ENCODE assay signal across 21 cellular contexts in the genomic region with DNA sequence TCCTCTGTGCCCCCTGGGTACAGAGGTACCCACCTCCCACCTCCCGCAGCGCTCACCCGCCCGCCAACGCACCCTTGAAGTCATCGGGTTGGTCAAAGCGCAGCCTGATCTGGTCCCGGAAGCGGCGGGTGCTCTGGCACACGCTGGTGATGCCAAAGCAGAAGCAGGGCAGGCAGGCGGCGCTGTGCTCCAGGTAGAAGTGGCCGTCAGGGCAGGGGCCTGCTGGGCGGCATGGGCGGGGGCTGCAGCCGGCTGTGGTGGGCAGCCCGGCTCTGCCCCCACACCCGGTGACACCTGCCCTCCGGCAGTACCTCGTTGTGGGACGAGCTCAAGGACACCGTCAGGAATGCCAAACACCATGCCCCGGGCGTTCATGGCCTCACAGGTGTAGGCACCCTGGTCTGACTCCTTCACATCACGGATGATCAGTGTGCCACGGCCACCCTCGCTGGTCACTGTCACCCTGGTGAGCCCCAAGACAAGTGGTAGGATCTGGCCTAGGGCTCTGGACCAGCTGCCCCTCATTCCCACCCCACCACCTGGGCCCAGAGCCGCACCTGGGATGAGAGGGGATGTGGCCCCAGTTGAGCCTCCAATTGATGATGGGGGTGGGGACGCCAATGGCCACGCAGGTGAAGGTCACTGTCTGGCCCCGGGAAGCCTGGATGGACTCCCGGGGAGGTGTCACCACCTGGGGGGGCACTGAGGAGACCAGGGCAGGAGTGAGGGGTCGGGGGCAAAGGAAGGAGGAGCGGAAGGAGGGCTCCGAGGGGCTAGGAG.
"Had no signal": no experiment of that assay in that cellular context is flagged by ENCODE, and none has a peak within 500 bp of the region (broad histone marks: within the 10 kb centered on the region; RNA-seq: fewer than 3 reads in every experiment).

No MANE protein-coding gene starts in this region.

- H3K9me3 ChIP-seq: colonic mucosa, left ventricle myocardium inferior, neutrophil, psoas muscle, right lobe of liver, stomach, thoracic aorta, upper lobe of left lung, uterus had no signal

- H3K27me3 ChIP-seq: colonic mucosa, neutrophil, right lobe of liver, stomach, upper lobe of left lung, uterus had no signal

- DNase-seq: colonic mucosa; dermis blood vessel endothelial cell; erythroblast; foreskin melanocyte; immature natural killer cell; left ventricle myocardium inferior; mesendoderm; naive thymus-derived CD4-positive, alpha-beta T cell; nephron progenitor cell; retina; stimulated activated naive CD4-positive, alpha-beta T cell; stomach; substantia nigra; uterus had no signal

- H3K27ac ChIP-seq: colonic mucosa, neutrophil, psoas muscle, right lobe of liver, upper lobe of left lung, uterus had no signal

- H3K36me3 ChIP-seq: neutrophil, right lobe of liver, uterus had no signal

- FAIRE-seq: keratinocyte had no signal

- H3K4me3 ChIP-seq: colonic mucosa, left ventricle myocardium inferior, lung, psoas muscle, right lobe of liver, stomach, thoracic aorta, upper lobe of left lung, uterus had no signal

- H3K4me1 ChIP-seq: colonic mucosa, psoas muscle, right lobe of liver, upper lobe of left lung, uterus had no signal

- ATAC-seq: psoas muscle had no signal
